ENCODE assay signal across 22 cellular contexts in genomic region chr2:16952805-16953204, GRCh38.
"Had no signal": no experiment of that assay in that cellular context is flagged by ENCODE, and none has a peak within 500 bp of the region (broad histone marks: within the 10 kb centered on the region; RNA-seq: fewer than 3 reads in every experiment).

No MANE protein-coding gene starts in this region.

- DNase-seq: dermis blood vessel endothelial cell; dorsolateral prefrontal cortex; effector CD4-positive, alpha-beta T cell; effector memory CD4-positive, alpha-beta T cell; foreskin keratinocyte; heart left ventricle; left cardiac atrium; left lung; left ventricle myocardium superior; lower lobe of right lung; mucosa of descending colon; naive B cell had no signal

- H3K4me2 ChIP-seq: hepatocyte had no signal

- ATAC-seq: foreskin keratinocyte, gastroesophageal sphincter, heart left ventricle, left cardiac atrium, left lung, left ventricle myocardium superior, lower lobe of right lung, mucosa of descending colon had no signal

- H2AFZ ChIP-seq: hepatocyte had no signal

- H3K4me3 Mint-ChIP-seq: mesothelial cell of epicardium, naive B cell had no signal

- H3K9me3 Mint-ChIP-seq: mesothelial cell of epicardium had no signal

- H3K4me1 ChIP-seq: esophagus muscularis mucosa, foreskin keratinocyte, gastroesophageal sphincter, heart left ventricle, left lung, lower lobe of right lung had no signal

- H3K4me3 ChIP-seq: coronary artery, dorsolateral prefrontal cortex, esophagus muscularis mucosa, gastroesophageal sphincter, heart left ventricle, hepatocyte, left lung, lower lobe of right lung, mucosa of descending colon had no signal

- H3K27me3 ChIP-seq: dorsolateral prefrontal cortex, esophagus muscularis mucosa, heart left ventricle, hepatocyte, left lung had no signal

- H3K36me3 Mint-ChIP-seq: mesothelial cell of epicardium, naive B cell had no signal

- H3K27ac Mint-ChIP-seq: mesothelial cell of epicardium, naive B cell had no signal

- H3K79me2 ChIP-seq: hepatocyte had no signal

- FAIRE-seq: colon, endothelial cell of umbilical vein, frontal cortex, islet of Langerhans, keratinocyte had no signal

- H3K27ac ChIP-seq: coronary artery, dorsolateral prefrontal cortex, esophagus muscularis mucosa, foreskin keratinocyte, gastroesophageal sphincter, heart left ventricle, hepatocyte, left lung, lower lobe of right lung had no signal

- H3K36me3 ChIP-seq: esophagus muscularis mucosa, gastroesophageal sphincter, heart left ventricle, left lung, lower lobe of right lung had no signal

- H3K9me3 ChIP-seq: esophagus muscularis mucosa, gastroesophageal sphincter, heart left ventricle, left lung, lower lobe of right lung, mucosa of descending colon had no signal
